ENCODE assay signal across 8 cellular contexts in genomic region chr2:170817247-170817998, GRCh38. TPM values are rescaled to one million over a fixed set of nuclear protein-coding genes. Genes with fewer than 3 reads are reported as not detected.
A peak's percentile ranks its signal among the peaks of the same experiment; 100 is the strongest.
DNase-seq lines count a peak whose midpoint lies in the region; ATAC-seq and TF ChIP-seq lines count a peak whose summit lies in the region.

No MANE protein-coding gene starts in this region.

- DNase-seq in left ventricle myocardium inferior: no peak
- DNase-seq in left ventricle myocardium superior: no peak
- no peak for DNase-seq in NT2/D1 (ENCODE audit: low read depth, low spot score)
- DNase-seq in chondrocyte (ENCODE audit: low spot score): no peak
- peak in 1 of 3 donors; percentile 39 for DNase-seq in mucosa of descending colon
- DNase-seq in GM19240 (ENCODE audit: insufficient read length, low spot score): no peak

- H3K9me3 ChIP-seq in left ventricle myocardium inferior (replicated peaks) (no peaks in the 10 kb centered on the region), NT2/D1 (ENCODE audit: insufficient read depth, low read length) (peaks cover 6% of the 10 kb centered on the region; the same call in 1 of the 2 replicates), mucosa of descending colon (no peaks in the 10 kb centered on the region)

- no peak overlapping the region for H3K27ac Mint-ChIP-seq in chondrocyte (ENCODE audit: unreplicated experiment)

- H3K9me3 Mint-ChIP-seq in chondrocyte (ENCODE audit: low read depth): no peaks in the 10 kb centered on the region

- no peak for ATAC-seq in left ventricle myocardium superior
- peak; percentile 16 for ATAC-seq in mucosa of descending colon
- no peak for ATAC-seq in GM21528 (IDR thresholded peaks at IDR 0.05; ENCODE audit: low FRiP score, unreplicated experiment)
- no peak for ATAC-seq in GM21423 (IDR thresholded peaks at IDR 0.05; ENCODE audit: unreplicated experiment)

- peaks cover 2% of the 10 kb centered on the region for H3K36me3 Mint-ChIP-seq in chondrocyte (ENCODE audit: low read depth)

- intact Hi-C loops in left ventricle myocardium inferior (cut with micrococcal nuclease): loop anchor here (10.0 kb wide), 2 partner anchors 413 to 453 kb away; no protein-coding TSS in a partner anchor
- intact Hi-C loops in left ventricle myocardium superior (cut with micrococcal nuclease): loop anchor here (10.0 kb wide), 3 partner anchors 333 to 453 kb away; no protein-coding TSS in a partner anchor
- intact Hi-C loops in mucosa of descending colon (cut with DNase I, micrococcal nuclease): loop anchor here (10.0 kb wide), 3 partner anchors 423 to 583 kb away; no protein-coding TSS in a partner anchor

- peaks cover 80% of the 10 kb centered on the region for H3K4me1 ChIP-seq in left ventricle myocardium inferior
- peaks cover 4% of the 10 kb centered on the region for H3K4me1 ChIP-seq in NT2/D1 (ENCODE audit: insufficient read depth, insufficient read length)
- peaks cover 47% of the 10 kb centered on the region for H3K4me1 ChIP-seq in mucosa of descending colon (ENCODE audit: low read depth)

- H3K4me3 Mint-ChIP-seq in chondrocyte (ENCODE audit: unreplicated experiment): peak overlapping the region; percentile 62

- H3K4me3 ChIP-seq in left ventricle myocardium inferior (peak overlapping the region; percentile 59), NT2/D1 (ENCODE audit: insufficient read length, low read depth) (peak overlapping the region; percentile 83), mucosa of descending colon (no peak overlapping the region)

- TF ChIP-seq CTCF in left ventricle myocardium inferior (IDR thresholded peaks at IDR 0.05; ENCODE audit: borderline replicate concordance): no peak
- no peak for TF ChIP-seq CTCF in chondrocyte (IDR thresholded peaks at IDR 0.05)
- no peak for TF ChIP-seq CTCF in mucosa of descending colon (IDR thresholded peaks at IDR 0.05)

- H3K27ac ChIP-seq in left ventricle myocardium inferior (replicated peaks): no peak overlapping the region

- peaks cover 49% of the 10 kb centered on the region for H3K4me1 Mint-ChIP-seq in chondrocyte (ENCODE audit: low read depth)

- H3K36me3 ChIP-seq in left ventricle myocardium inferior (no peaks in the 10 kb centered on the region), NT2/D1 (ENCODE audit: insufficient read depth, insufficient read length, low read length) (peaks cover 29% of the 10 kb centered on the region), mucosa of descending colon (ENCODE audit: low read depth) (no peaks in the 10 kb centered on the region)

- H3K27me3 ChIP-seq in left ventricle myocardium inferior (ENCODE audit: low read depth): peaks cover 100% of the 10 kb centered on the region
- H3K27me3 ChIP-seq in NT2/D1 (ENCODE audit: insufficient read depth, insufficient read length): peaks cover 26% of the 10 kb centered on the region

- peaks cover 89% of the 10 kb centered on the region for H3K27me3 Mint-ChIP-seq in chondrocyte (ENCODE audit: low read depth)

- peak overlapping the region; percentile 91 for H3K9ac ChIP-seq in NT2/D1 (ENCODE audit: insufficient read length, low read depth)

RNA-seq across cellular contexts. Expression of gene GAD1, which starts 0.7 kb away (rescaled TPM):
- total RNA-seq in left ventricle myocardium inferior (not detected), left ventricle myocardium superior (not detected), chondrocyte (not detected in 3 replicates), mucosa of descending colon (under 1 TPM in 1 of 3 donors, not detected in 2; 0.58 TPM)

RNA-seq across cellular contexts. Expression of gene ERICH2, which starts 47.2 kb away (rescaled TPM):
- 0.82 TPM for total RNA-seq in left ventricle myocardium inferior
- total RNA-seq in left ventricle myocardium superior: 1.2 TPM
- 2.1 to 2.6 TPM in 2 of 3 replicates, not detected in the other for total RNA-seq in chondrocyte
- under 1 TPM in 1 of 3 donors, not detected in 2; 0.92 TPM for total RNA-seq in mucosa of descending colon
